In the genomic region with DNA sequence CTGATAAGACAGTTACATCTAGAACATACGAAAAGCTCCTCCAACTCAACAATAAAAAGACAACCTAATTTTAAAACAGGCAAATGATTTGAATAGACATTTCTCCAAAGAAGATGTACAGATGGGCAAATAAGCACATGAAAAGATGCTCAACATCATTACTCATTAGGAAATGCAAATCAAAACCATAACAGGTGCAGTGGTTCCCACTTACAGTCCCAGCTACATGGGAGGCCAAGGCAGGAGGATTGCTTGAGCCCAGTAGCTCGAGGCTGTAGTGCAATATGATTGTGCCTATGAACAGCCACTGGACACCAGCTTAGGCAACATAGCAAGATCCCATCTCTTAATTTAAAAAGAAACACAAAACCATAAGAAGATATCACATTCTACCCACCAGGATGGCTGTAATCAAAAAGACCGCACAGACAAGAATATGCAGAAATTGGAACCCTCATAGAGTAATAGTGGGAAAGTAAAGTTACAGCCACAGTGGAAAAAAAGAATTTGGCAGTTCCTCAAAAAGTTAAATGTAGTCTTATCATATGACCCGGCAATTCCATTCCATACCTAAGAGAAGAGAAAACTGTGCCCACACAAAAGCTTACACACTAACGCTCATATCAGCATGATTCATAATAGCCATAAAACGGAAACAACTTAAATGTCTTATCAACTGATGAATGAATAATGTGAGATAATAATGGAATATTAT, we compare ENCODE assay signal across 18 cellular contexts. TPM values are rescaled to one million over a fixed set of nuclear protein-coding genes. Genes with fewer than 3 reads are reported as not detected.
DNase-seq lines count a peak whose midpoint lies in the region; ATAC-seq and TF ChIP-seq lines count a peak whose summit lies in the region.
"Had no signal": no experiment of that assay in that cellular context is flagged by ENCODE, and none has a peak within 500 bp of the region (broad histone marks: within the 10 kb centered on the region; RNA-seq: fewer than 3 reads in every experiment).

No MANE protein-coding gene starts in this region.

- H3K4me3 ChIP-seq in heart right ventricle, result no peak overlapping the region
- H3K4me3 ChIP-seq: dorsolateral prefrontal cortex, pancreas, SK-N-MC, spleen, stomach had no signal

- peaks cover 68% of the 10 kb centered on the region for H3K36me3 Mint-ChIP-seq in activated T-cell treated with anti-CD3 and anti-CD28 coated beads, Interleukin-2, amount 50 U/mL, for 4 hours (ENCODE audit: insufficient read depth)
- peaks cover 19% of the 10 kb centered on the region for H3K36me3 Mint-ChIP-seq in T-helper 17 cell (ENCODE audit: low read depth)
- H3K36me3 Mint-ChIP-seq in stimulated activated memory B cell treated with anti-CD40 and anti-IgM and Interleukin-4, amounts not matched to agents 10 μg/mL and 1 μg/mL and 100 μg/mL, for 72 hours, result peaks cover 83% of the 10 kb centered on the region

- no peak for DNase-seq in activated T-cell treated with anti-CD3 and anti-CD28 coated beads, Interleukin-2, amount 50 U/mL, for 4 hours
- no peak for DNase-seq in activated T-cell treated with anti-CD3 and anti-CD28 coated beads, Interleukin-2, amount 50 U/mL, for 48 hours
- no peak for DNase-seq in T-helper 17 cell
- peak; percentile 26 to 79 for DNase-seq in dermis microvascular lymphatic vessel endothelial cell (ENCODE audit: low read depth in 2 of 2)
- DNase-seq in heart right ventricle, result no peak
- DNase-seq in occipital lobe (lab: John Stamatoyannopoulos, UW), result no peak
- DNase-seq: activated B cell treated with CpG ODN at 0.5 μM for 24 hours, dorsolateral prefrontal cortex, left colon, NCI-H2029, NCI-H524 treated with DMSO at 0.1 percent for 48 hours, OCI-M1, pancreas, spleen, stomach had no signal

- peak overlapping the region; percentile 61 for H3K27ac Mint-ChIP-seq in T-helper 17 cell
- H3K27ac Mint-ChIP-seq in stimulated activated memory B cell treated with anti-CD40 and anti-IgM and Interleukin-4, amounts not matched to agents 10 μg/mL and 1 μg/mL and 100 μg/mL, for 72 hours, result peak overlapping the region; percentile 81
- H3K27ac Mint-ChIP-seq: activated B cell treated with CpG ODN at 0.5 μM for 24 hours had no signal

- no peaks in the 10 kb centered on the region for H3K9me3 ChIP-seq in T-helper 17 cell (ENCODE audit: control insufficient read depth, low read length, poor library complexity, severe bottlenecking)
- H3K9me3 ChIP-seq in heart right ventricle, result no peaks in the 10 kb centered on the region
- H3K9me3 ChIP-seq: pancreas, spleen, stomach had no signal

- no peak for TF ChIP-seq CTCF in heart right ventricle (IDR thresholded peaks at IDR 0.05)

- no peaks in the 10 kb centered on the region for H3K9me3 Mint-ChIP-seq in activated T-cell treated with anti-CD3 and anti-CD28 coated beads, Interleukin-2, amount 50 U/mL, for 4 hours
- H3K9me3 Mint-ChIP-seq in stimulated activated memory B cell treated with anti-CD40 and anti-IgM and Interleukin-4, amounts not matched to agents 10 μg/mL and 1 μg/mL and 100 μg/mL, for 72 hours, result no peaks in the 10 kb centered on the region
- H3K9me3 Mint-ChIP-seq: activated B cell treated with CpG ODN at 0.5 μM for 24 hours had no signal

- WGBS in heart right ventricle, 2 donors, result 75 to 76% methylated on average over 6 of the region's 6 CpGs

- intact Hi-C loops in heart right ventricle (cut with DNase I), result no loop called here

- H3K4me1 Mint-ChIP-seq in activated T-cell treated with anti-CD3 and anti-CD28 coated beads, Interleukin-2, amount 50 U/mL, for 4 hours (ENCODE audit: low read depth), result peaks cover 29% of the 10 kb centered on the region
- peaks cover 7% of the 10 kb centered on the region for H3K4me1 Mint-ChIP-seq in T-helper 17 cell
- peaks cover 34% of the 10 kb centered on the region for H3K4me1 Mint-ChIP-seq in stimulated activated memory B cell treated with anti-CD40 and anti-IgM and Interleukin-4, amounts not matched to agents 10 μg/mL and 1 μg/mL and 100 μg/mL, for 72 hours
- H3K4me1 Mint-ChIP-seq: activated B cell treated with CpG ODN at 0.5 μM for 24 hours had no signal

- H3K36me3 ChIP-seq in heart right ventricle, result peaks cover 0 to 87% (median 39%) of the 10 kb centered on the region in 9 donors

- no peaks in the 10 kb centered on the region for H3K27me3 Mint-ChIP-seq in activated T-cell treated with anti-CD3 and anti-CD28 coated beads, Interleukin-2, amount 50 U/mL, for 4 hours (ENCODE audit: low read depth)
- no peaks in the 10 kb centered on the region for H3K27me3 Mint-ChIP-seq in T-helper 17 cell
- no peaks in the 10 kb centered on the region for H3K27me3 Mint-ChIP-seq in stimulated activated memory B cell treated with anti-CD40 and anti-IgM and Interleukin-4, amounts not matched to agents 10 μg/mL and 1 μg/mL and 100 μg/mL, for 72 hours
- H3K27me3 Mint-ChIP-seq: activated B cell treated with CpG ODN at 0.5 μM for 24 hours had no signal

- peaks cover 0 to 27% (median 14%) of the 10 kb centered on the region in 9 donors for H3K4me1 ChIP-seq in heart right ventricle
- H3K4me1 ChIP-seq: pancreas had no signal

- no peak overlapping the region for H3K4me3 Mint-ChIP-seq in activated T-cell treated with anti-CD3 and anti-CD28 coated beads, Interleukin-2, amount 50 U/mL, for 4 hours
- H3K4me3 Mint-ChIP-seq in T-helper 17 cell, result no peak overlapping the region
- H3K4me3 Mint-ChIP-seq in stimulated activated memory B cell treated with anti-CD40 and anti-IgM and Interleukin-4, amounts not matched to agents 10 μg/mL and 1 μg/mL and 100 μg/mL, for 72 hours, result no peak overlapping the region
- H3K4me3 Mint-ChIP-seq: activated B cell treated with CpG ODN at 0.5 μM for 24 hours had no signal

- no peaks in the 10 kb centered on the region for H3K27me3 ChIP-seq in heart right ventricle
- H3K27me3 ChIP-seq: dorsolateral prefrontal cortex, pancreas, spleen, stomach had no signal

- peak overlapping the region in 2 of 10 donors; percentile 42 to 59 for H3K27ac ChIP-seq in heart right ventricle
- H3K27ac ChIP-seq: pancreas, SK-N-MC, spleen had no signal

- ATAC-seq in activated T-cell treated with anti-CD3 and anti-CD28 coated beads, Interleukin-2, amount 50 U/mL, for 4 hours, result peak; percentile 67 to 69
- ATAC-seq in T-helper 17 cell, result no peak
- peak; percentile 70 for ATAC-seq in stimulated activated memory B cell treated with anti-CD40 and anti-IgM and Interleukin-4, amounts not matched to agents 10 μg/mL and 1 μg/mL and 100 μg/mL, for 72 hours
- no peak for ATAC-seq in heart right ventricle
- ATAC-seq in GM21515 (IDR thresholded peaks at IDR 0.05; ENCODE audit: unreplicated experiment), result no peak

RNA-seq across cellular contexts. Expression of gene ARMC9, which starts 30.5 kb away (rescaled TPM):
- total RNA-seq in activated T-cell treated with anti-CD3 and anti-CD28 coated beads, Interleukin-2, amount 50 U/mL, for 4 hours, result 1 to 10 TPM; 3.3 to 6.4 (median 5.9) TPM
- total RNA-seq in T-helper 17 cell (under 1 TPM; 0.37 to 0.73 TPM), dermis microvascular lymphatic vessel endothelial cell (6.0 and 7.2 TPM in 2 replicates), heart right ventricle (1 to 10 TPM; 1.6 to 6.8 (median 2.4) TPM), occipital lobe (16.1 TPM)
- 1 to 10 TPM; 1.7 to 2.0 TPM for polyA plus RNA-seq in heart right ventricle

RNA-seq across cellular contexts. Expression of gene HTR2B, which starts 43.1 kb away (rescaled TPM):
- total RNA-seq in activated T-cell treated with anti-CD3 and anti-CD28 coated beads, Interleukin-2, amount 50 U/mL, for 4 hours, result under 1 TPM in 2 of 3 donors, not detected in 1; 0.08 to 0.23 TPM
- total RNA-seq in T-helper 17 cell, result not detected
- total RNA-seq in dermis microvascular lymphatic vessel endothelial cell, result 0.64 and 2.8 TPM in 2 replicates
- total RNA-seq in heart right ventricle, result 1 to 10 TPM in 4 of 10 donors, under 1 TPM in 5, not detected in 1; 0.10 to 2.7 (median 0.74) TPM
- polyA plus RNA-seq in heart right ventricle, result under 1 TPM; 0.25 to 0.59 TPM
- total RNA-seq in occipital lobe, result 0.62 TPM
- total RNA-seq: activated B cell treated with CpG ODN at 0.5 μM for 24 hours had no signal

Comparison
In these comparisons a context has a peak if more than half of its experiments do, and no peak if none do; other contexts are left out.
1. ATAC-seq: peak in activated T-cell treated with anti-CD3 and anti-CD28 coated beads, Interleukin-2, amount 50 U/mL, for 4 hours (2 of 2) and stimulated activated memory B cell treated with anti-CD40 and anti-IgM and Interleukin-4, amounts not matched to agents 10 μg/mL and 1 μg/mL and 100 μg/mL, for 72 hours (single experiment); none in T-helper 17 cell (single experiment), heart right ventricle (0 of 8) and GM21515 (single experiment).
2. DNase-seq: peak in dermis microvascular lymphatic vessel endothelial cell (2 of 2); none in activated T-cell treated with anti-CD3 and anti-CD28 coated beads, Interleukin-2, amount 50 U/mL, for 4 hours (single experiment), activated T-cell treated with anti-CD3 and anti-CD28 coated beads, Interleukin-2, amount 50 U/mL, for 48 hours (0 of 2), T-helper 17 cell (0 of 3), heart right ventricle (0 of 2) and occipital lobe (single experiment).